In the genomic region with DNA sequence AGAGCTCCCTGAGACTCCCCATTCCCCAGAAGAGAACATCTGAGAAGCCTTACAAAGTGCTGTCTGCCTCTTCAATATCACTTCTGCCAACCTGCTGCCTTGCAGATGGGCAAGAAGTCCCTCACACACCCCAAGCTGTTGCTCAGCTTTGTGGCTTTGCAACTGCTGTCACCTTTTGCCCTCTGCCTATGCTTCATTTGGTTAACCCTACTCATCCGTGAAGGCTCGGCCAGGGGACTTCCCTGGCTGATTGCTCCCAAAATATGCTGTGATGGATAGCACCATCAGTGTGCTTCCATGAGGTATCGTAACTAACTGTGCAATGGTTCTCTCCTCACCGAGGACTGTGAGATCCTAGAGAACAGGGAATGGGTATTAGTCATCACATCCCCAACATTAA, we compare ENCODE assay signal across 16 cellular contexts.
DNase-seq lines count a peak whose midpoint lies in the region; ATAC-seq and TF ChIP-seq lines count a peak whose summit lies in the region.
"Had no signal": no experiment of that assay in that cellular context is flagged by ENCODE, and none has a peak within 500 bp of the region (broad histone marks: within the 10 kb centered on the region; RNA-seq: fewer than 3 reads in every experiment).

No MANE protein-coding gene starts in this region.

- H3K27me3 ChIP-seq in WERI-Rb-1 (ENCODE audit: insufficient read depth, low read depth, severe bottlenecking), result no peaks in the 10 kb centered on the region
- H3K27me3 ChIP-seq: right lobe of liver, SJSA1 had no signal

- H3K27ac Mint-ChIP-seq in nephron progenitor cell, result peak overlapping the region; percentile 8
- H3K27ac Mint-ChIP-seq in activated CD4-positive, alpha-beta T cell treated with anti-CD3 and anti-CD28 coated beads, Interleukin-2, amount 10 ng/mL, durations not matched to agents 24 days and 14 days, result no peak overlapping the region
- H3K27ac Mint-ChIP-seq: CD4-positive, CD25-positive, alpha-beta regulatory T cell had no signal

- H3K36me3 Mint-ChIP-seq in nephron progenitor cell (ENCODE audit: low read depth), result no peaks in the 10 kb centered on the region
- no peaks in the 10 kb centered on the region for H3K36me3 Mint-ChIP-seq in activated CD4-positive, alpha-beta T cell treated with anti-CD3 and anti-CD28 coated beads, Interleukin-2, amount 10 ng/mL, durations not matched to agents 24 days and 14 days (ENCODE audit: low read depth)
- H3K36me3 Mint-ChIP-seq: CD4-positive, CD25-positive, alpha-beta regulatory T cell; naive B cell had no signal

- H3K4me1 Mint-ChIP-seq in nephron progenitor cell, result peaks cover 56% of the 10 kb centered on the region
- no peaks in the 10 kb centered on the region for H3K4me1 Mint-ChIP-seq in activated CD4-positive, alpha-beta T cell treated with anti-CD3 and anti-CD28 coated beads, Interleukin-2, amount 10 ng/mL, durations not matched to agents 24 days and 14 days
- H3K4me1 Mint-ChIP-seq: naive B cell had no signal

- peak overlapping the region; percentile 48 for H3K4me3 Mint-ChIP-seq in nephron progenitor cell
- no peak overlapping the region for H3K4me3 Mint-ChIP-seq in activated CD4-positive, alpha-beta T cell treated with anti-CD3 and anti-CD28 coated beads, Interleukin-2, amount 10 ng/mL, durations not matched to agents 24 days and 14 days
- H3K4me3 Mint-ChIP-seq: CD4-positive, CD25-positive, alpha-beta regulatory T cell; naive B cell had no signal

- TF ChIP-seq CTCF in nephron progenitor cell (IDR thresholded peaks at IDR 0.05) (no peak), WERI-Rb-1 (IDR thresholded peaks at IDR 0.05; ENCODE audit: low read depth, low read length) (no peak)

- intact Hi-C loops in activated CD4-positive, alpha-beta T cell treated with anti-CD3 and anti-CD28 coated beads, Interleukin-2, amount 10 ng/mL, durations not matched to agents 24 days and 14 days (cut with micrococcal nuclease), result no loop called here

- H3K36me3 ChIP-seq in WERI-Rb-1, result no peaks in the 10 kb centered on the region
- H3K36me3 ChIP-seq: right lobe of liver, SJSA1 had no signal

- peaks cover 3% of the 10 kb centered on the region for H3K27me3 Mint-ChIP-seq in nephron progenitor cell (ENCODE audit: low read depth, poor library complexity)
- H3K27me3 Mint-ChIP-seq in activated CD4-positive, alpha-beta T cell treated with anti-CD3 and anti-CD28 coated beads, Interleukin-2, amount 10 ng/mL, durations not matched to agents 24 days and 14 days, result peaks cover 34% of the 10 kb centered on the region

- peak; percentile 35 for DNase-seq in nephron progenitor cell
- DNase-seq in WERI-Rb-1, result no peak
- no peak for DNase-seq in NCI-H2107 treated with DMSO at 0.1 percent for 48 hours (lab: John Stamatoyannopoulos, UW; ENCODE audit: unreplicated experiment)
- DNase-seq in activated CD4-positive, alpha-beta T cell treated with anti-CD3 and anti-CD28 coated beads, Interleukin-2, amount 10 ng/mL, durations not matched to agents 24 days and 14 days, result no peak
- no peak for DNase-seq in DMS114 treated with DMSO at 0.1 percent for 48 hours (lab: John Stamatoyannopoulos, UW; ENCODE audit: unreplicated experiment)
- DNase-seq: activated CD4-positive, CD25-positive, alpha-beta regulatory T cell; amygdala; CD4-positive, CD25-positive, alpha-beta regulatory T cell; dermis blood vessel endothelial cell; naive B cell; NCI-H526 treated with DMSO at 0.1 percent for 48 hours; right lobe of liver had no signal

- H3K9me3 ChIP-seq in WERI-Rb-1 (ENCODE audit: severe bottlenecking), result peaks cover 3% of the 10 kb centered on the region
- H3K9me3 ChIP-seq: right lobe of liver, SJSA1 had no signal

- no peaks in the 10 kb centered on the region for H3K9me3 Mint-ChIP-seq in nephron progenitor cell
- H3K9me3 Mint-ChIP-seq in activated CD4-positive, alpha-beta T cell treated with anti-CD3 and anti-CD28 coated beads, Interleukin-2, amount 10 ng/mL, durations not matched to agents 24 days and 14 days, result no peaks in the 10 kb centered on the region
- H3K9me3 Mint-ChIP-seq: CD4-positive, CD25-positive, alpha-beta regulatory T cell had no signal

- no peak overlapping the region for H3K4me3 ChIP-seq in WERI-Rb-1 (ENCODE audit: low read depth, low read length)
- H3K4me3 ChIP-seq: right lobe of liver, SJSA1 had no signal

- H3K27ac ChIP-seq in WERI-Rb-1, result no peak overlapping the region
- H3K27ac ChIP-seq: right lobe of liver, SJSA1 had no signal

- ATAC-seq in GM18870 (IDR thresholded peaks at IDR 0.05; ENCODE audit: unreplicated experiment) (peak; percentile 72), HG02588 (IDR thresholded peaks at IDR 0.05; ENCODE audit: unreplicated experiment) (peak; percentile 77), HG03565 (IDR thresholded peaks at IDR 0.05; ENCODE audit: unreplicated experiment) (peak; percentile 87)
- ATAC-seq: right lobe of liver had no signal
